2 cellular contexts compared by ENCODE assay signal in the genomic region with DNA sequence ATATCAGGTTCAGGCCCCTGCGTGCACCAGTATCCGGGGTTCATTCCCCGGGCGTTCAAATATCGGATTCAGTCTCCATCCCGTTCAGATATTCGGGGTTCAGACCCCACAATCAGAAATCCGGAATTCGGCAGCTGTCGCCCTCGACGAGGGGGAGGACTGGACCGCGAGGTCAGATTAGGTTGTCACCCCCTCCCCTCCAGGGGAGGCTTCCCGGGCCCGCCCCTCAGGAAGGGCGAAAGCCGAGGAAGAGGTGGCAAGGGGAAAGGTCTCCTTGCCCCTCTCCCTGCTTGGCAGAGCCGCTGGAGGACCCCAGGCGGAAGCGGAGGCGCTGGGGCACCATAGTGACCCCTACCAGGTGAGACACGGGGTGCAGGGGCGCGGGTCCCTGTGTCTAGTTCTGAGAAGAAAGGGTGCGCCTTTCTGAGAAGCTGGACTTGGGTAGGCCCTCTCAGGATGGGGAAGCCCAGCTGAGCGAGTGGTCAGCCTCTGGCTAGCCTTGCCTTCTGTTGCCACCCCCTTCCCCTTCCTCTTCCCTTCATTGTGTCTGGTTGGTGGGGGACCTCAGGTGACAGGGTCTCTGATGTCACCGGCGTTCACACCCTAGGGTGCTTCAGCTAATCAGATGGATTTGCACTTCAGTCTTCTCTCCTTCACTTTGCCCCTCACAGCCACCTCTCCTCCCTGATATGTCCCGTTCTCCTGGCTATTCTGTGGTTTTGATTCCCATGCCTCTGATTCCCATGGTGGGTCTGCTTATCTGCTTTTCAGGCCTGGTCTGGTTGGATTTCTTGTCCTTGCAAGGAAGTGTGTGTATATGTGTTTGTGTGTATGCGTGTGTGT.
TF ChIP-seq lines count a peak whose summit lies in the region.

No MANE protein-coding gene starts in this region.

TF ChIP-seq in SK-N-SH, 30 proteins besides CTCF, POLR2A, EP300 and RAD21:
- no peak for TF ChIP-seq NRF1 (IDR thresholded peaks at IDR 0.05; ENCODE audit: low read depth, low read length)
- no peak for TF ChIP-seq JUND (IDR thresholded peaks at IDR 0.05)
- TF ChIP-seq, protein P1, sequence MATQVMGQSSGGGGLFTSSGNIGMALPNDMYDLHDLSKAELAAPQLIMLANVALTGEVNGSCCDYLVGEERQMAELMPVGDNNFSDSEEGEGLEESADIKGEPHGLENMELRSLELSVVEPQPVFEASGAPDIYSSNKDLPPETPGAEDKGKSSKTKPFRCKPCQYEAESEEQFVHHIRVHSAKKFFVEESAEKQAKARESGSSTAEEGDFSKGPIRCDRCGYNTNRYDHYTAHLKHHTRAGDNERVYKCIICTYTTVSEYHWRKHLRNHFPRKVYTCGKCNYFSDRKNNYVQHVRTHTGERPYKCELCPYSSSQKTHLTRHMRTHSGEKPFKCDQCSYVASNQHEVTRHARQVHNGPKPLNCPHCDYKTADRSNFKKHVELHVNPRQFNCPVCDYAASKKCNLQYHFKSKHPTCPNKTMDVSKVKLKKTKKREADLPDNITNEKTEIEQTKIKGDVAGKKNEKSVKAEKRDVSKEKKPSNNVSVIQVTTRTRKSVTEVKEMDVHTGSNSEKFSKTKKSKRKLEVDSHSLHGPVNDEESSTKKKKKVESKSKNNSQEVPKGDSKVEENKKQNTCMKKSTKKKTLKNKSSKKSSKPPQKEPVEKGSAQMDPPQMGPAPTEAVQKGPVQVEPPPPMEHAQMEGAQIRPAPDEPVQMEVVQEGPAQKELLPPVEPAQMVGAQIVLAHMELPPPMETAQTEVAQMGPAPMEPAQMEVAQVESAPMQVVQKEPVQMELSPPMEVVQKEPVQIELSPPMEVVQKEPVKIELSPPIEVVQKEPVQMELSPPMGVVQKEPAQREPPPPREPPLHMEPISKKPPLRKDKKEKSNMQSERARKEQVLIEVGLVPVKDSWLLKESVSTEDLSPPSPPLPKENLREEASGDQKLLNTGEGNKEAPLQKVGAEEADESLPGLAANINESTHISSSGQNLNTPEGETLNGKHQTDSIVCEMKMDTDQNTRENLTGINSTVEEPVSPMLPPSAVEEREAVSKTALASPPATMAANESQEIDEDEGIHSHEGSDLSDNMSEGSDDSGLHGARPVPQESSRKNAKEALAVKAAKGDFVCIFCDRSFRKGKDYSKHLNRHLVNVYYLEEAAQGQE (IDR thresholded peaks at IDR 0.05; ENCODE audit: low read depth, low read length): no peak
- TF ChIP-seq, protein P2, sequence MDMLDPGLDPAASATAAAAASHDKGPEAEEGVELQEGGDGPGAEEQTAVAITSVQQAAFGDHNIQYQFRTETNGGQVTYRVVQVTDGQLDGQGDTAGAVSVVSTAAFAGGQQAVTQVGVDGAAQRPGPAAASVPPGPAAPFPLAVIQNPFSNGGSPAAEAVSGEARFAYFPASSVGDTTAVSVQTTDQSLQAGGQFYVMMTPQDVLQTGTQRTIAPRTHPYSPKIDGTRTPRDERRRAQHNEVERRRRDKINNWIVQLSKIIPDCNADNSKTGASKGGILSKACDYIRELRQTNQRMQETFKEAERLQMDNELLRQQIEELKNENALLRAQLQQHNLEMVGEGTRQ (IDR thresholded peaks at IDR 0.05; ENCODE audit: borderline replicate concordance, low read depth, low read length): no peak
- no peak for TF ChIP-seq GATA2 (CRISPR knock-in tag; IDR thresholded peaks at IDR 0.05)
- TF ChIP-seq, protein P3, sequence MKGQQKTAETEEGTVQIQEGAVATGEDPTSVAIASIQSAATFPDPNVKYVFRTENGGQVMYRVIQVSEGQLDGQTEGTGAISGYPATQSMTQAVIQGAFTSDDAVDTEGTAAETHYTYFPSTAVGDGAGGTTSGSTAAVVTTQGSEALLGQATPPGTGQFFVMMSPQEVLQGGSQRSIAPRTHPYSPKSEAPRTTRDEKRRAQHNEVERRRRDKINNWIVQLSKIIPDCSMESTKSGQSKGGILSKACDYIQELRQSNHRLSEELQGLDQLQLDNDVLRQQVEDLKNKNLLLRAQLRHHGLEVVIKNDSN (IDR thresholded peaks at IDR 0.05; ENCODE audit: borderline replicate concordance, low read depth): no peak
- no peak for TF ChIP-seq RFX5 (IDR thresholded peaks at IDR 0.05; ENCODE audit: low read length)
- no peak for TF ChIP-seq TAF1 (IDR thresholded peaks at IDR 0.05; ENCODE audit: borderline replicate concordance, low read depth, low read length)
- no peak for TF ChIP-seq TCF12 (IDR thresholded peaks at IDR 0.05)
- TF ChIP-seq SIN3A (IDR thresholded peaks at IDR 0.05; ENCODE audit: borderline replicate concordance, low read depth, low read length): no peak
- no peak for TF ChIP-seq NFIC (IDR thresholded peaks at IDR 0.05; ENCODE audit: borderline replicate concordance)
- TF ChIP-seq, protein P4, sequence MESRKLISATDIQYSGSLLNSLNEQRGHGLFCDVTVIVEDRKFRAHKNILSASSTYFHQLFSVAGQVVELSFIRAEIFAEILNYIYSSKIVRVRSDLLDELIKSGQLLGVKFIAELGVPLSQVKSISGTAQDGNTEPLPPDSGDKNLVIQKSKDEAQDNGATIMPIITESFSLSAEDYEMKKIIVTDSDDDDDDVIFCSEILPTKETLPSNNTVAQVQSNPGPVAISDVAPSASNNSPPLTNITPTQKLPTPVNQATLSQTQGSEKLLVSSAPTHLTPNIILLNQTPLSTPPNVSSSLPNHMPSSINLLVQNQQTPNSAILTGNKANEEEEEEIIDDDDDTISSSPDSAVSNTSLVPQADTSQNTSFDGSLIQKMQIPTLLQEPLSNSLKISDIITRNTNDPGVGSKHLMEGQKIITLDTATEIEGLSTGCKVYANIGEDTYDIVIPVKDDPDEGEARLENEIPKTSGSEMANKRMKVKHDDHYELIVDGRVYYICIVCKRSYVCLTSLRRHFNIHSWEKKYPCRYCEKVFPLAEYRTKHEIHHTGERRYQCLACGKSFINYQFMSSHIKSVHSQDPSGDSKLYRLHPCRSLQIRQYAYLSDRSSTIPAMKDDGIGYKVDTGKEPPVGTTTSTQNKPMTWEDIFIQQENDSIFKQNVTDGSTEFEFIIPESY (IDR thresholded peaks at IDR 0.05; ENCODE audit: borderline replicate concordance, low read depth): no peak
- TF ChIP-seq SMC3 (IDR thresholded peaks at IDR 0.05; ENCODE audit: low read depth, low read length): no peak
- no peak for TF ChIP-seq RXRA (IDR thresholded peaks at IDR 0.05; ENCODE audit: borderline replicate concordance, low read depth)
- TF ChIP-seq POLR2AphosphoS5 (IDR thresholded peaks at IDR 0.05; ENCODE audit: low read depth, low read length): no peak
TF ChIP-seq in SK-N-SH: peak in this region for 0.

TF ChIP-seq in endothelial cell of umbilical vein, 7 proteins besides CTCF, POLR2A, EP300 and RAD21:
- no peak for TF ChIP-seq GATA2 (IDR thresholded peaks at IDR 0.05; ENCODE audit: insufficient read depth, insufficient read length, low read depth, low read length)
- no peak for TF ChIP-seq FOS (IDR thresholded peaks at IDR 0.05; ENCODE audit: borderline replicate concordance, insufficient read depth, low read length)
- TF ChIP-seq, protein P5, sequence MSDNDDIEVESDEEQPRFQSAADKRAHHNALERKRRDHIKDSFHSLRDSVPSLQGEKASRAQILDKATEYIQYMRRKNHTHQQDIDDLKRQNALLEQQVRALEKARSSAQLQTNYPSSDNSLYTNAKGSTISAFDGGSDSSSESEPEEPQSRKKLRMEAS (IDR thresholded peaks at IDR 0.05; ENCODE audit: insufficient read depth, insufficient read length): peak; percentile 33
- peak; percentile 86 for TF ChIP-seq POLR2AphosphoS5 (IDR thresholded peaks at IDR 0.05; ENCODE audit: insufficient read depth, low read depth, low read length)
- no peak for TF ChIP-seq JUN (IDR thresholded peaks at IDR 0.05; ENCODE audit: borderline replicate concordance, insufficient read depth, insufficient read length, low read depth)
- TF ChIP-seq MYC (IDR thresholded peaks at IDR 0.05; ENCODE audit: low read depth, low read length): no peak
